ENCODE assay signal across 30 cellular contexts in the genomic region with DNA sequence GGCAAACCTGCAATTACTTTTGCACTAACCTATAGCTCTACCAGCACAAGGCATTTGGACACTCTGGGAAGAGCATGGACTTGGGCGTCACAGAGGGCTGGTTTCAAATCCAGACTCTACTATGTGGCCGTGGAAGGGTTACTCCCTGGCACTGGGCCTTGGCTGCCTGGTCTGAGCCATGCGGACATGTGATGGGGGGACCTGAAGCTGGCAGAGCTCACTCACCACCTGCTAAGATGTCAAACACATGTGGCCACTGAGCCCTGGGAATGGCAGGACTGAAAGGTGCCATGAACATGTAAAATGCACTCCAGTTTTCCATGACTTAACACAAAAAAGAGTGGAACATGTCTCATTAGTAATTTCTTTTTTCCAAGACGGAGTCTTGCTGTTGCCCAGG. TPM values are rescaled to one million over a fixed set of nuclear protein-coding genes. Genes with fewer than 3 reads are reported as not detected.
"Had no signal": no experiment of that assay in that cellular context is flagged by ENCODE, and none has a peak within 500 bp of the region (broad histone marks: within the 10 kb centered on the region; RNA-seq: fewer than 3 reads in every experiment).

No MANE protein-coding gene starts in this region.

- H3K9me3 ChIP-seq: neutrophil, ovary, psoas muscle, spleen, suprapubic skin, testis, tibial artery, transverse colon, upper lobe of right lung, uterus had no signal

- H3K79me2 ChIP-seq: parathyroid adenoma had no signal

- H3K4me2 ChIP-seq: smooth muscle cell had no signal

- H3K27me3 ChIP-seq: ovary, testis, transverse colon, upper lobe of right lung, uterus had no signal

- H3K4me1 ChIP-seq: parathyroid adenoma, psoas muscle, suprapubic skin, testis, tibial artery, transverse colon, upper lobe of right lung, uterus had no signal

- DNase-seq: naive thymus-derived CD8-positive, alpha-beta T cell; nephron progenitor cell; nucleus accumbens; ovary; posterior cingulate gyrus; psoas muscle; right cardiac atrium; spleen; stimulated activated CD4-positive, alpha-beta T cell treated with anti-CD3 and anti-CD28 coated beads, Interleukin-12 subunit alpha, Interleukin-12 subunit beta, amount 100 ng/mL, for 4 hours; stimulated activated CD4-positive, alpha-beta T cell treated with anti-CD3 and anti-CD28 coated beads, Interleukin-1b, Interleukin-23, amount 100 ng/mL, for 48 hours; stimulated activated CD4-positive, alpha-beta T cell treated with anti-CD3 and anti-CD28 coated beads, Interleukin-4, amount 100 ng/mL, for 1 hour; stimulated activated CD4-positive, alpha-beta T cell treated with anti-CD3 and anti-CD28 coated beads, Interleukin-4, amount 100 ng/mL, for 4 hours; stimulated activated CD8-positive, alpha-beta memory T cell treated with anti-CD3 and anti-CD28 coated beads, Interleukin-4, amount 100 ng/mL, for 48 hours; stimulated activated naive CD4-positive, alpha-beta T cell; stimulated activated naive CD8-positive, alpha-beta T cell treated with anti-CD3 and anti-CD28 coated beads, Interleukin-15, amount 100 ng/mL, for 72 hours; stimulated activated naive CD8-positive, alpha-beta T cell treated with anti-CD3 and anti-CD28 coated beads, Interleukin-15, Interleukin-2, amounts not matched to agents 100 U/mL and 50 U/mL, for 24 hours; substantia nigra; testis; tibial artery; transverse colon; upper lobe of right lung; uterus had no signal

- H2AFZ ChIP-seq: parathyroid adenoma had no signal

- H3K9ac ChIP-seq: parathyroid adenoma had no signal

- ATAC-seq: naive thymus-derived CD8-positive, alpha-beta T cell; natural killer cell treated with Interleukin-12 subunit alpha and Interleukin-12 subunit beta and Interleukin-15 and Interleukin-18, amount 100 ng/mL, for 72 hours; psoas muscle; right cardiac atrium; sciatic nerve; stimulated activated memory B cell treated with anti-CD40 and anti-IgM and Interleukin-4, amounts not matched to agents 10 μg/mL and 1 μg/mL and 100 μg/mL, for 72 hours; stimulated activated naive CD8-positive, alpha-beta T cell treated with anti-CD3 and anti-CD28 coated beads, Interleukin-15, amount 100 ng/mL, for 72 hours; stimulated activated naive CD8-positive, alpha-beta T cell treated with anti-CD3 and anti-CD28 coated beads, Interleukin-15, Interleukin-2, amounts not matched to agents 100 U/mL and 50 U/mL, for 24 hours had no signal

- H3K36me3 ChIP-seq: neutrophil, ovary, spleen, suprapubic skin, tibial artery, transverse colon, upper lobe of right lung, uterus had no signal

- H3K4me3 ChIP-seq: ovary, psoas muscle, skin epidermis, smooth muscle cell, spleen, suprapubic skin, testis, tibial artery, transverse colon, upper lobe of right lung, uterus had no signal

- H3K27ac ChIP-seq: neutrophil, ovary, parathyroid adenoma, psoas muscle, skin epidermis, spleen, suprapubic skin, testis, tibial artery, transverse colon, upper lobe of right lung, uterus had no signal

RNA-seq across cellular contexts. Expression of a gene that starts 23.7 kb away (rescaled TPM):
- total RNA-seq: naive thymus-derived CD8-positive, alpha-beta T cell had no signal
- polyA plus RNA-seq: naive thymus-derived CD8-positive, alpha-beta T cell had no signal
